11 cellular contexts compared by ENCODE assay signal in the genomic region with DNA sequence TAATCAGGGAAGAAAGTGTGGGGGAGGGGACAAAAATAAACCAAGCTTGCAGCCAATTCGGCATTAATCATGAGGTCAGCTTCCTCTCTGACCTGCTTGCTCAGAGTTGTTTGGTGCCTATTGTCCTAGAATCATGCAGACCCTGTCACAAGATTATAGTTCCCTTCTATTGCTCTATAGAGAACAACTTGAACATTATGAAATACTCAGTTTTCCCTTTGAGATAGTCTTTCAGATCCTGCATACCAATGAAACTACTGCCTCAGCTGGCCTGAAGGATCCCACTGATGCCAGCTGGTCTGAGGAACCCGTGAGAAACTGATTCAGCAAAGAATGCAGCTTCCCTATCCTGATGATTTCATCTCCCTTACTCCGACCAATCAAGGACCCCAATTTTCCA. TPM values are rescaled to one million over a fixed set of nuclear protein-coding genes. Genes with fewer than 3 reads are reported as not detected.
DNase-seq lines count a peak whose midpoint lies in the region; ATAC-seq and TF ChIP-seq lines count a peak whose summit lies in the region.
"Had no signal": no experiment of that assay in that cellular context is flagged by ENCODE, and none has a peak within 500 bp of the region (broad histone marks: within the 10 kb centered on the region; RNA-seq: fewer than 3 reads in every experiment).

No MANE protein-coding gene starts in this region.

- H3K9me3 ChIP-seq in Caco-2 (no peaks in the 10 kb centered on the region), T-helper 17 cell (ENCODE audit: control insufficient read depth, low read length, poor library complexity, severe bottlenecking) (no peaks in the 10 kb centered on the region), parathyroid adenoma (ENCODE audit: control insufficient read depth, low read length) (no peaks in the 10 kb centered on the region)

- H3K9me3 Mint-ChIP-seq in Caco-2 (ENCODE audit: unreplicated experiment), result no peaks in the 10 kb centered on the region

- H3K4me3 ChIP-seq in Caco-2 (ENCODE audit: low read depth, low read length) (no peak overlapping the region), parathyroid adenoma (ENCODE audit: low read depth, low read length) (no peak overlapping the region)

- no peak for TF ChIP-seq CTCF in Caco-2 (IDR thresholded peaks at IDR 0.05; ENCODE audit: insufficient read depth in 1 of 2, low read depth in 1 of 2, low read length in 1 of 2, severe bottlenecking in 1 of 2, unreplicated experiment in 1 of 2)
- TF ChIP-seq CTCF in parathyroid adenoma (IDR thresholded peaks at IDR 0.05), result no peak

- H2AFZ ChIP-seq in parathyroid adenoma, result peak overlapping the region; percentile 94

- no peak for DNase-seq in Caco-2
- DNase-seq in T-helper 17 cell, result no peak
- DNase-seq in fibroblast of peridontal ligament (ENCODE audit: extremely low read depth), result peak; percentile 76
- no peak for DNase-seq in NCI-H446 treated with DMSO at 0.1 percent for 48 hours (lab: John Stamatoyannopoulos, UW)
- DNase-seq in mesenteric fat pad (ENCODE audit: low spot score), result no peak
- no peak for DNase-seq in cerebellar cortex (ENCODE audit: low spot score)
- DNase-seq: activated gamma-delta T cell; stimulated activated CD4-positive, alpha-beta T cell treated with anti-CD3 and anti-CD28 coated beads, Interleukin-4, amount 100 ng/mL, for 24 hours had no signal

- H3K27ac ChIP-seq in parathyroid adenoma, result no peak overlapping the region

- no TSS peak for BruUV-seq in Caco-2 (replicated peaks; lab: Mats Ljungman, UMichigan)

- no peaks in the 10 kb centered on the region for H3K79me2 ChIP-seq in parathyroid adenoma

- POLR2A ChIA-PET in Caco-2 (lab: Charles Lee), result no interaction called here

- H3K36me3 ChIP-seq in Caco-2 (ENCODE audit: control insufficient read depth, insufficient read depth, low read length) (no peaks in the 10 kb centered on the region), parathyroid adenoma (ENCODE audit: control insufficient read depth, insufficient read depth, low read length) (no peaks in the 10 kb centered on the region)

- intact Hi-C loops in Caco-2 (cut with micrococcal nuclease; ENCODE audit: unreplicated experiment), result no loop called here

- H3K4me1 Mint-ChIP-seq in Caco-2 (ENCODE audit: low read depth, unreplicated experiment) (peaks cover 12% of the 10 kb centered on the region), T-helper 17 cell (peaks cover 11% of the 10 kb centered on the region)

- H3K27me3 Mint-ChIP-seq in Caco-2 (ENCODE audit: insufficient read depth, unreplicated experiment), result no peaks in the 10 kb centered on the region
- no peaks in the 10 kb centered on the region for H3K27me3 Mint-ChIP-seq in T-helper 17 cell

- ATAC-seq in T-helper 17 cell (no peak), GM19467 (IDR thresholded peaks at IDR 0.05; ENCODE audit: unreplicated experiment) (no peak)

- CTCF ChIA-PET in Caco-2 (lab: Charles Lee), result interaction anchor here (0.6 kb wide), 1 partner anchor 237 kb away, joined by 4 read pairs; no protein-coding TSS in a partner anchor

- no peak overlapping the region for H3K4me2 ChIP-seq in parathyroid adenoma (ENCODE audit: low read length)

- H3K4me1 ChIP-seq in Caco-2, result no peaks in the 10 kb centered on the region; the same call in 1 of the 2 replicates
- no peaks in the 10 kb centered on the region for H3K4me1 ChIP-seq in parathyroid adenoma

- no peak overlapping the region for H3K9ac ChIP-seq in parathyroid adenoma

- H3K27me3 ChIP-seq in Caco-2 (replicated peaks; ENCODE audit: control insufficient read depth, insufficient read depth, low read length), result no peaks in the 10 kb centered on the region
- no peaks in the 10 kb centered on the region for H3K27me3 ChIP-seq in parathyroid adenoma (ENCODE audit: control insufficient read depth, insufficient read depth, low read length)

- H3K36me3 Mint-ChIP-seq in Caco-2 (ENCODE audit: insufficient read depth, unreplicated experiment) (no peaks in the 10 kb centered on the region), T-helper 17 cell (ENCODE audit: low read depth) (no peaks in the 10 kb centered on the region)

- H3K27ac Mint-ChIP-seq in Caco-2 (ENCODE audit: unreplicated experiment), result no peak overlapping the region
- no peak overlapping the region for H3K27ac Mint-ChIP-seq in T-helper 17 cell

- H3K4me3 Mint-ChIP-seq in Caco-2 (ENCODE audit: unreplicated experiment) (peak overlapping the region; percentile 63), T-helper 17 cell (peak overlapping the region; percentile 91)

RNA-seq across cellular contexts. Expression of a gene that starts 1.0 kb away (rescaled TPM):
- total RNA-seq in Caco-2 (2022) (2.1 and 3.2 TPM in 2 replicates), T-helper 17 cell (1 to 10 TPM; 2.0 to 2.9 TPM), mesenteric fat pad (10.3 TPM)

RNA-seq across cellular contexts. Expression of a gene that starts 31.2 kb away (rescaled TPM):
- total RNA-seq in Caco-2 (2022) (0.21 TPM in 1 of 2 replicates, not detected in the other), T-helper 17 cell (not detected), mesenteric fat pad (0.55 TPM)
- total RNA-seq: H1 had no signal
